In the genomic region with DNA sequence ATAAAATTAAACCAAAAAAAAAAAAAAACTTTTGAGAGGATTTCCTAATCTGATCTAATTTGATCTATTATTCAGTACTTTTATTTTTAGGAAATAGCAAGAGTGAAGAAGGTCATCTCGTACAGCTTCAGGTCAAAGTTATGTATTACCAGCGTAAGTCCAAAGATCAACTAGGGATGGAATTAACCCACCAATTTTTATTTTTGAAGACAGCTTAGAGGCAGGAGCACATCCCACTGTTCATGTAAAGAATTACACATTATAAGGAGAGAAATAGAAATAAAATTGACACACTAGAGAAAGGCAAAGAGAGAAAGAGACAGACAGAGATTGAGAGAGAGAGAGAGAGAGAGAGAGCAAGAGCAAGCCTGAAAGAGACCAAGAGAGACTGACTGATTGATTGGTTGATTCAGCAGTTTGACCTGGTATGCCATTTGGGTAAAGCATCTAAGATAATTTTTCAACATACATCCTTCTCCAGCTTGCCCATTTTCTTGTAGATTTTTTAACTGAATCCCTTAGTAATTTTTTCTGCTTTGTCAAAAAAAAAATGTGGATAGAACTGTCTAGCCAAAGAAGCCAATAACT, we compare ENCODE assay signal across 1 cellular context.
TF ChIP-seq lines count a peak whose summit lies in the region.

No MANE protein-coding gene starts in this region.

TF ChIP-seq in HCT116, 20 proteins besides CTCF, POLR2A, EP300 and RAD21:
- TF ChIP-seq, protein P1, sequence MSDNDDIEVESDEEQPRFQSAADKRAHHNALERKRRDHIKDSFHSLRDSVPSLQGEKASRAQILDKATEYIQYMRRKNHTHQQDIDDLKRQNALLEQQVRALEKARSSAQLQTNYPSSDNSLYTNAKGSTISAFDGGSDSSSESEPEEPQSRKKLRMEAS (IDR thresholded peaks at IDR 0.05) = no peak
- TF ChIP-seq POLR2AphosphoS5 (IDR thresholded peaks at IDR 0.05; ENCODE audit: low read depth, low read length) (no peak), SP1 (IDR thresholded peaks at IDR 0.05; ENCODE audit: low read depth) (no peak), EGR1 (IDR thresholded peaks at IDR 0.05; ENCODE audit: low read depth) (no peak)
